In the genomic region with DNA sequence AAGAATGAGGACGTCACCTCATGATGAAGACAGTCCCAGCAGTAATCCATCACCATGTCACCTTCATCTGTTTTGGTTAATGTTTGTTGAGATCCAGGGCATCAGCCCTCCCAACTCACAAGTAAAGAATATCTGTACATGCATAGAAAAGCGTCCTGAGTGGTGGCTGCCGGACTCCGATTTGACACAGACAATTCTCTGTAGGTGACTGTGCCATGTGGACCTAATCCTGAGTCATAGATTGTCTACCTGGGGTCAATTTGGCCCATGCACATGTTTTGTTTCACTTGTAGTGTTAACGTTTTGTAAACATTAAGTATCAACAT, we compare ENCODE assay signal across 12 cellular contexts.
DNase-seq lines count a peak whose midpoint lies in the region; ATAC-seq, FAIRE-seq and TF ChIP-seq lines count a peak whose summit lies in the region.
"Had no signal": no experiment of that assay in that cellular context is flagged by ENCODE, and none has a peak within 500 bp of the region (broad histone marks: within the 10 kb centered on the region; RNA-seq: fewer than 3 reads in every experiment).

No MANE protein-coding gene starts in this region.

- H3K9me3 ChIP-seq in GM12878 (replicated peaks; ENCODE audit: control insufficient read depth, insufficient read depth, low read length) (no peaks in the 10 kb centered on the region), vagina (no peaks in the 10 kb centered on the region)

- in situ Hi-C loops in GM12878 (cut with MboI) = loop anchor here (5.0 kb wide), 1 partner anchor 374 kb away; no protein-coding TSS in a partner anchor

- intact Hi-C loops in GM12878 (cut with micrococcal nuclease; ENCODE audit: unreplicated experiment) = loop anchor here (1.0 to 5.0 kb wide), 6 partner anchors 99 to 854 kb away; no protein-coding TSS in a partner anchor
- intact Hi-C loops in vagina (cut with DNase I) = loop anchor here (5.0 to 10.0 kb wide), 2 partner anchors 369 to 396 kb away; no protein-coding TSS in a partner anchor

- peaks cover 29% of the 10 kb centered on the region for H3K27me3 Mint-ChIP-seq in T-helper 2 cell treated with Interferon-gamma antibody and Interleukin-4, amounts not matched to agents 5 μg/mL and 100 μg/mL, for 36 hours (ENCODE audit: low read depth)

- TF ChIP-seq EP300 in GM12878 (IDR thresholded peaks at IDR 0.05; ENCODE audit: borderline replicate concordance in 1 of 2, control insufficient read depth in 1 of 2, low read depth in 2 of 2, low read length in 2 of 2) = no peak

- H3K36me3 Mint-ChIP-seq in T-helper 2 cell treated with Interferon-gamma antibody and Interleukin-4, amounts not matched to agents 5 μg/mL and 100 μg/mL, for 36 hours (ENCODE audit: low read depth) = no peaks in the 10 kb centered on the region
- H3K36me3 Mint-ChIP-seq: activated naive CD4-positive, alpha-beta T cell treated with anti-CD3 and anti-CD28 coated beads, Interleukin-2, amount 10 ng/mL, durations not matched to agents 7 days and 5 days; neural progenitor cell had no signal

- TF ChIP-seq POLR2A in GM12878 (IDR thresholded peaks at IDR 0.05; ENCODE audit: low read depth, low read length) (no peak), vagina (IDR thresholded peaks at IDR 0.05) (no peak)

- TF ChIP-seq CTCF in C4-2B (conservative IDR thresholded peaks at IDR 0.05) = peak; percentile 79
- TF ChIP-seq CTCF in GM12878 (IDR thresholded peaks at IDR 0.05 in 2 of 3, conservative IDR thresholded peaks at IDR 0.05 in 1 of 3; ENCODE audit: control insufficient read depth in 2 of 3, extremely low read depth in 1 of 3, insufficient read depth in 1 of 3, low read depth in 3 of 3, low read length in 3 of 3) = no peak
- TF ChIP-seq CTCF in vagina (IDR thresholded peaks at IDR 0.05) = no peak

- H3K9me3 Mint-ChIP-seq in T-helper 2 cell treated with Interferon-gamma antibody and Interleukin-4, amounts not matched to agents 5 μg/mL and 100 μg/mL, for 36 hours = no peaks in the 10 kb centered on the region
- H3K9me3 Mint-ChIP-seq: activated naive CD4-positive, alpha-beta T cell treated with anti-CD3 and anti-CD28 coated beads, Interleukin-2, amount 10 ng/mL, durations not matched to agents 7 days and 5 days; IgD-negative memory B cell had no signal

- WGBS in GM12878 (ENCODE audit: insufficient coverage, insufficient replicate concordance, low lambda C conversion rate, missing lambda C conversion rate) = 46% methylated on average over 5 of the region's 5 CpGs

- no peak overlapping the region for H3K9ac ChIP-seq in GM12878 (ENCODE audit: control insufficient read depth, insufficient read depth, low read length)
- H3K9ac ChIP-seq: neural progenitor cell had no signal

- no peak for TF ChIP-seq RAD21 in GM12878 (IDR thresholded peaks at IDR 0.05; ENCODE audit: insufficient read depth, low read depth, low read length)

- POLR2A ChIA-PET in GM12878 (lab: Charles Lee) = interaction anchor here (1.3 kb wide), 1 partner anchor 455 kb away, joined by 3 read pairs; no protein-coding TSS in a partner anchor

- BruUV-seq in GM12878 (replicated peaks; lab: Mats Ljungman, UMichigan) = no TSS peak

- H3K4me1 ChIP-seq in GM12878 (ENCODE audit: control insufficient read depth, insufficient read depth, low read length) (no peaks in the 10 kb centered on the region), vagina (no peaks in the 10 kb centered on the region)
- H3K4me1 ChIP-seq: neural progenitor cell had no signal

- no peak overlapping the region for H3K4me2 ChIP-seq in GM12878 (ENCODE audit: control insufficient read depth, insufficient read depth)
- H3K4me2 ChIP-seq: neural progenitor cell had no signal

- no peak overlapping the region; the same call in 1 of the 2 replicates for H2AFZ ChIP-seq in GM12878 (ENCODE audit: control insufficient read depth, low read depth, low read length)
- H2AFZ ChIP-seq: neural progenitor cell had no signal

- peaks cover 0 to 2% of the 10 kb centered on the region in 2 experiments; a peak in 2 of 4 replicates for H3K27me3 ChIP-seq in GM12878 (replicated peaks in 1 of 2; ENCODE audit: control insufficient read depth in 2 of 2, insufficient read depth in 2 of 2, low read length in 1 of 2)
- no peaks in the 10 kb centered on the region for H3K27me3 ChIP-seq in vagina
- H3K27me3 ChIP-seq: neural progenitor cell had no signal

- H3K4me1 Mint-ChIP-seq in T-helper 2 cell treated with Interferon-gamma antibody and Interleukin-4, amounts not matched to agents 5 μg/mL and 100 μg/mL, for 36 hours (ENCODE audit: low read depth) = no peaks in the 10 kb centered on the region
- H3K4me1 Mint-ChIP-seq: activated naive CD4-positive, alpha-beta T cell treated with anti-CD3 and anti-CD28 coated beads, Interleukin-2, amount 10 ng/mL, durations not matched to agents 7 days and 5 days had no signal

- no peak overlapping the region for H3K27ac Mint-ChIP-seq in T-helper 2 cell treated with Interferon-gamma antibody and Interleukin-4, amounts not matched to agents 5 μg/mL and 100 μg/mL, for 36 hours
- H3K27ac Mint-ChIP-seq: activated naive CD4-positive, alpha-beta T cell treated with anti-CD3 and anti-CD28 coated beads, Interleukin-2, amount 10 ng/mL, durations not matched to agents 7 days and 5 days; IgD-negative memory B cell had no signal

- SMC1A ChIA-PET in GM12878 (lab: Charles Lee; ENCODE audit: uncharacterized antibody, unreplicated experiment) = interaction anchor here (0.9 to 2.7 kb wide), 24 partner anchors 9 to 853 kb away, joined by 3 to 28 read pairs (median 4); no protein-coding TSS in a partner anchor

- CTCF ChIA-PET in GM12878 (lab: Yijun Ruan, JAX) = interaction anchor here (0.7 to 3.1 kb wide), 35 partner anchors 8 to 939 kb away, joined by 3 to 30 read pairs (median 5); a partner anchor contains a TSS

- DNase-seq in GM12878 (ENCODE audit: low read depth, low spot score) (no peak), vagina (ENCODE audit: extremely low spot score in 2 of 2) (no peak), hepatic stellate cell (ENCODE audit: low spot score) (no peak)
- no peak for DNase-seq in T-helper 2 cell treated with Interferon-gamma antibody and Interleukin-4, amounts not matched to agents 5 μg/mL and 100 μg/mL, for 36 hours (ENCODE audit: low spot score)

- H3K79me2 ChIP-seq in GM12878 (ENCODE audit: control insufficient read depth, insufficient read depth, low read length) = no peaks in the 10 kb centered on the region

- H3K36me3 ChIP-seq in GM12878 (ENCODE audit: control insufficient read depth in 2 of 2, insufficient read depth in 2 of 2, low read length in 1 of 2) (no peaks in the 10 kb centered on the region), vagina (no peaks in the 10 kb centered on the region)
- H3K36me3 ChIP-seq: neural progenitor cell had no signal

- ATAC-seq in GM19452 (IDR thresholded peaks at IDR 0.05; ENCODE audit: unreplicated experiment) = peak; percentile 16
- ATAC-seq in HG02970 (IDR thresholded peaks at IDR 0.05; ENCODE audit: low FRiP score, unreplicated experiment) = peak; percentile 19
- peak; percentile 50 for ATAC-seq in GM12878
- no peak for ATAC-seq in GM21515 (IDR thresholded peaks at IDR 0.05; ENCODE audit: unreplicated experiment)

- RAD21 ChIA-PET in GM12878 (lab: Charles Lee; ENCODE audit: unreplicated experiment) = interaction anchor here (0.6 to 2.1 kb wide), 26 partner anchors 10 to 939 kb away, joined by 3 to 20 read pairs (median 4); a partner anchor contains a TSS

- H3K4me3 Mint-ChIP-seq in T-helper 2 cell treated with Interferon-gamma antibody and Interleukin-4, amounts not matched to agents 5 μg/mL and 100 μg/mL, for 36 hours = no peak overlapping the region
- H3K4me3 Mint-ChIP-seq: activated naive CD4-positive, alpha-beta T cell treated with anti-CD3 and anti-CD28 coated beads, Interleukin-2, amount 10 ng/mL, durations not matched to agents 7 days and 5 days; neural progenitor cell had no signal

- FAIRE-seq in GM12878 (lab: Jason Lieb, UNC) = peak; percentile 65
- FAIRE-seq: urothelium cell line had no signal

- H3K4me3 ChIP-seq in GM12878 = no peak overlapping the region
- H3K4me3 ChIP-seq in vagina = no peak overlapping the region
- H3K4me3 ChIP-seq: neural progenitor cell had no signal

- H3K27ac ChIP-seq in C4-2B (no peak overlapping the region), GM12878 (ENCODE audit: control insufficient read depth, insufficient read depth) (no peak overlapping the region), vagina (no peak overlapping the region)
- H3K27ac ChIP-seq: neural progenitor cell had no signal

- H4K20me1 ChIP-seq in GM12878 (ENCODE audit: control insufficient read depth, insufficient read depth) = no peaks in the 10 kb centered on the region

TF ChIP-seq in GM12878, 131 proteins besides CTCF, POLR2A, EP300 and RAD21:
- TF ChIP-seq SIN3A (IDR thresholded peaks at IDR 0.05; ENCODE audit: low read depth, low read length) (no peak), EED (IDR thresholded peaks at IDR 0.05; ENCODE audit: low read depth) (no peak), LARP7 (IDR thresholded peaks at IDR 0.05) (0 out of 2 replicates have a peak, but pooled peaks have one; percentile 18), IRF4 (IDR thresholded peaks at IDR 0.05; ENCODE audit: low read depth, low read length) (no peak), IKZF1 (conservative IDR thresholded peaks at IDR 0.05) (0 out of 2 replicates have a peak, but pooled peaks have one; percentile 4)
- TF ChIP-seq, protein P1, sequence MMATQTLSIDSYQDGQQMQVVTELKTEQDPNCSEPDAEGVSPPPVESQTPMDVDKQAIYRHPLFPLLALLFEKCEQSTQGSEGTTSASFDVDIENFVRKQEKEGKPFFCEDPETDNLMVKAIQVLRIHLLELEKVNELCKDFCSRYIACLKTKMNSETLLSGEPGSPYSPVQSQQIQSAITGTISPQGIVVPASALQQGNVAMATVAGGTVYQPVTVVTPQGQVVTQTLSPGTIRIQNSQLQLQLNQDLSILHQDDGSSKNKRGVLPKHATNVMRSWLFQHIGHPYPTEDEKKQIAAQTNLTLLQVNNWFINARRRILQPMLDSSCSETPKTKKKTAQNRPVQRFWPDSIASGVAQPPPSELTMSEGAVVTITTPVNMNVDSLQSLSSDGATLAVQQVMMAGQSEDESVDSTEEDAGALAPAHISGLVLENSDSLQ (IDR thresholded peaks at IDR 0.05) = peak; percentile 41; the same call in 1 of the 2 replicates
